ENCODE assay signal across 8 cellular contexts in the genomic region with DNA sequence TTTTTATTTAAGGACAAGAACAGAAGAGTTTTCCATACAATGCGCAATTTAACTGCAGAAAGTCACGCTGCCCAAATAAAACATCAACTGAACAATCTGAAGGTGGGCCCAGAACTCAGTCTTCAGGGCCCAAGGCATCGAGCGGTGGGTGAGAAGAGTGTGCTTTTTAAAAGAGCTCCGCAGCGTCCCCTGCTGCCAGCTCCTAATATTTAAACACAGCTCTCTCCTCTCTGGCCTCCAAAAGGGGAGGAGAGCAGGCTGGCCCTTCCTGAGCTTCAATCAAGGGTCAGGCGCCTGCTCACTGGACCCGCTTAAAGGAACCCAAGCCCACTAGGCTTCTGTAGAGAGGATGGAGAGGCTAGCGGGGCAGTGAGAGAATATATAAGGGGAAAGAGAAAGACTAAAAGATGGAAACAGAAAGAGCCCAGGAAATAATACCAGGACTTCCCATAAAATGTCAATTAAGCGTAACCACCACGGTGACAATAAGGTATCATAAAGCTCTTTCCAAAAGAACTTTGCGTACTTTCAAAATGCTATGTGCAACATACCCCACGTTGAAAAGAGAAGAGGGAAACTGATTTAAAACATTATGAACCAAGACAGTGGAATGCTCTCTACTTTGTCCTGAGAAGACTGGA. TPM values are rescaled to one million over a fixed set of nuclear protein-coding genes. Genes with fewer than 3 reads are reported as not detected.
DNase-seq lines count a peak whose midpoint lies in the region; ATAC-seq and TF ChIP-seq lines count a peak whose summit lies in the region.

No MANE protein-coding gene starts in this region.

- CTCF ChIA-PET in activated CD8-positive, alpha-beta T cell treated with anti-CD3 and anti-CD28 coated beads, Interleukin-2, amount 10 ng/mL, durations not matched to agents 7 days and 5 days (lab: Charles Lee) = interaction anchor here (0.7 to 4.8 kb wide), 51 partner anchors 8 to 277 kb away, joined by 3 to 180 read pairs (median 7); a partner anchor contains a TSS

- TF ChIP-seq CTCF in AG09309 (IDR thresholded peaks at IDR 0.05; ENCODE audit: control insufficient read depth, insufficient read depth, low read depth, low read length, missing control alignments) = peak; percentile 82

- H3K36me3 Mint-ChIP-seq in activated CD8-positive, alpha-beta T cell treated with anti-CD3 and anti-CD28 coated beads, Interleukin-2, amount 10 ng/mL, durations not matched to agents 7 days and 5 days (ENCODE audit: low read depth) = peaks cover 11% of the 10 kb centered on the region

- no peaks in the 10 kb centered on the region for H3K36me3 ChIP-seq in endocrine pancreas (ENCODE audit: control insufficient read depth, insufficient read depth, low read length)

- ATAC-seq in GM18858 (IDR thresholded peaks at IDR 0.05; ENCODE audit: unreplicated experiment) = peak; percentile 31
- peak; percentile 40 for ATAC-seq in HG03175 (IDR thresholded peaks at IDR 0.05; ENCODE audit: unreplicated experiment)
- ATAC-seq in activated CD8-positive, alpha-beta T cell treated with anti-CD3 and anti-CD28 coated beads, Interleukin-2, amount 10 ng/mL, durations not matched to agents 7 days and 5 days = peak; percentile 61

- H3K4me3 Mint-ChIP-seq in activated CD8-positive, alpha-beta T cell treated with anti-CD3 and anti-CD28 coated beads, Interleukin-2, amount 10 ng/mL, durations not matched to agents 7 days and 5 days = peak overlapping the region; percentile 58

- peak overlapping the region; percentile 33 for H3K27ac Mint-ChIP-seq in activated CD8-positive, alpha-beta T cell treated with anti-CD3 and anti-CD28 coated beads, Interleukin-2, amount 10 ng/mL, durations not matched to agents 7 days and 5 days

- H3K9ac ChIP-seq in endocrine pancreas (ENCODE audit: control insufficient read depth, insufficient read depth, low read length) = no peak overlapping the region

- H3K4me3 ChIP-seq in AG09309 (ENCODE audit: control insufficient read depth, low read depth, low read length) (no peak overlapping the region), endocrine pancreas (ENCODE audit: control insufficient read depth, insufficient read depth, low read length) (peak overlapping the region; percentile 59)

- peaks cover 69% of the 10 kb centered on the region for H3K4me1 Mint-ChIP-seq in activated CD8-positive, alpha-beta T cell treated with anti-CD3 and anti-CD28 coated beads, Interleukin-2, amount 10 ng/mL, durations not matched to agents 7 days and 5 days (ENCODE audit: low read depth)

- H3K4me1 ChIP-seq in endocrine pancreas (ENCODE audit: control insufficient read depth, insufficient read depth, low read length) = no peaks in the 10 kb centered on the region

- H3K27me3 Mint-ChIP-seq in activated CD8-positive, alpha-beta T cell treated with anti-CD3 and anti-CD28 coated beads, Interleukin-2, amount 10 ng/mL, durations not matched to agents 7 days and 5 days (ENCODE audit: low read depth) = peaks cover 6% of the 10 kb centered on the region

- no peaks in the 10 kb centered on the region for H3K27me3 ChIP-seq in endocrine pancreas (ENCODE audit: control insufficient read depth, insufficient read depth, low read length)

- no peaks in the 10 kb centered on the region for H3K9me3 ChIP-seq in endocrine pancreas (ENCODE audit: control insufficient read depth, low read length)

- POLR2A ChIA-PET in activated CD8-positive, alpha-beta T cell treated with anti-CD3 and anti-CD28 coated beads, Interleukin-2, amount 10 ng/mL, durations not matched to agents 7 days and 5 days (lab: Charles Lee) = interaction anchor here (0.8 to 2.1 kb wide), 12 partner anchors 8 to 211 kb away, joined by 3 to 6 read pairs (median 4); no protein-coding TSS in a partner anchor

- H3K9me3 Mint-ChIP-seq in activated CD8-positive, alpha-beta T cell treated with anti-CD3 and anti-CD28 coated beads, Interleukin-2, amount 10 ng/mL, durations not matched to agents 7 days and 5 days (ENCODE audit: insufficient read depth) = no peaks in the 10 kb centered on the region

- no peak for DNase-seq in AG09309 (ENCODE audit: low read depth)
- peak; percentile 16 for DNase-seq in NCI-H82 treated with DMSO at 0.1 percent for 48 hours (lab: John Stamatoyannopoulos, UW; ENCODE audit: unreplicated experiment)
- peak; percentile 84 for DNase-seq in activated CD8-positive, alpha-beta T cell treated with anti-CD3 and anti-CD28 coated beads, Interleukin-2, amount 10 ng/mL, durations not matched to agents 7 days and 5 days
- DNase-seq in midbrain (lab: John Stamatoyannopoulos, UW) = peak; percentile 90
- peak; percentile 48 to 60 for DNase-seq in stimulated activated CD8-positive, alpha-beta memory T cell treated with anti-CD3 and anti-CD28 coated beads, Interleukin-4, amount 100 ng/mL, for 4 hours (ENCODE audit: low read depth in 2 of 2, low spot score in 1 of 2)

RNA-seq across cellular contexts. Expression of a gene that starts 2.8 kb away (rescaled TPM):
- total RNA-seq in activated CD8-positive, alpha-beta T cell treated with anti-CD3 and anti-CD28 coated beads, Interleukin-2, amount 10 ng/mL, durations not matched to agents 7 days and 5 days = 10 to 100 TPM; 19.9 to 21.8 TPM

RNA-seq across cellular contexts. Expression of a gene that starts 50.3 kb away (rescaled TPM):
- total RNA-seq in activated CD8-positive, alpha-beta T cell treated with anti-CD3 and anti-CD28 coated beads, Interleukin-2, amount 10 ng/mL, durations not matched to agents 7 days and 5 days = 10 to 100 TPM; 22.3 to 25.5 TPM
